Comparison of ENCODE assay signal across 15 cellular contexts in genomic region chr13:105774739-105775460, GRCh38.
DNase-seq lines count a peak whose midpoint lies in the region; ATAC-seq and TF ChIP-seq lines count a peak whose summit lies in the region.
"Had no signal": no experiment of that assay in that cellular context is flagged by ENCODE, and none has a peak within 500 bp of the region (broad histone marks: within the 10 kb centered on the region; RNA-seq: fewer than 3 reads in every experiment).

No MANE protein-coding gene starts in this region.

- intact Hi-C loops in testis (cut with DNase I; ENCODE audit: low total_unique reads): no loop called here
- intact Hi-C loops in A673 (cut with micrococcal nuclease; ENCODE audit: unreplicated experiment): no loop called here

- H3K27me3 ChIP-seq in mesendoderm (ENCODE audit: insufficient read depth, low read length, poor library complexity) (no peaks in the 10 kb centered on the region), testis (no peaks in the 10 kb centered on the region), A673 (replicated peaks; ENCODE audit: insufficient read depth, low read depth, low read length, poor library complexity) (no peaks in the 10 kb centered on the region)
- H3K27me3 ChIP-seq: sigmoid colon had no signal

- H3K4me1 Mint-ChIP-seq in chondrocyte (ENCODE audit: low read depth): peaks cover 25% of the 10 kb centered on the region
- H3K4me1 Mint-ChIP-seq: activated naive CD4-positive, alpha-beta T cell treated with anti-CD3 and anti-CD28 coated beads, Interleukin-2, amount 10 ng/mL, durations not matched to agents 7 days and 5 days; stimulated activated naive CD8-positive, alpha-beta T cell treated with anti-CD3 and anti-CD28 coated beads, Interleukin-15, amount 100 ng/mL, for 72 hours had no signal

- H3K9ac ChIP-seq in mesendoderm (ENCODE audit: low read length): no peak overlapping the region

- H2BK5ac ChIP-seq in mesendoderm (ENCODE audit: low read length): no peak overlapping the region

- POLR2A ChIA-PET in A673 (lab: Charles Lee; ENCODE audit: low non-redundant PET): no interaction called here

- BruUV-seq in A673 (replicated peaks; lab: Mats Ljungman, UMichigan): no TSS peak

- H3K4me3 ChIP-seq in mesendoderm (ENCODE audit: low read length): no peak overlapping the region
- no peak overlapping the region for H3K4me3 ChIP-seq in testis
- H3K4me3 ChIP-seq in A673 (ENCODE audit: low read depth, low read length, poor library complexity, severe bottlenecking): no peak overlapping the region
- H3K4me3 ChIP-seq: sigmoid colon had no signal

- no peaks in the 10 kb centered on the region for H3K79me2 ChIP-seq in mesendoderm (ENCODE audit: control insufficient read depth, insufficient read depth, low read length)

- CTCF ChIA-PET in A673 (lab: Charles Lee): no interaction called here

- H4K8ac ChIP-seq in mesendoderm (ENCODE audit: low read depth, low read length): no peak overlapping the region

- ATAC-seq in GM18505 (IDR thresholded peaks at IDR 0.05; ENCODE audit: unreplicated experiment): no peak
- ATAC-seq: stimulated activated naive CD8-positive, alpha-beta T cell treated with anti-CD3 and anti-CD28 coated beads, Interleukin-15, amount 100 ng/mL, for 72 hours had no signal

- H2BK15ac ChIP-seq in mesendoderm (replicated peaks; ENCODE audit: low read depth): no peak overlapping the region

- TF ChIP-seq CTCF in chondrocyte (IDR thresholded peaks at IDR 0.05) (no peak), testis (IDR thresholded peaks at IDR 0.05) (no peak), A673 (conservative IDR thresholded peaks at IDR 0.05; ENCODE audit: low read depth, low read length) (no peak)

- H3K27ac ChIP-seq in mesendoderm (ENCODE audit: low read depth, low read length) (no peak overlapping the region), testis (no peak overlapping the region), A673 (ENCODE audit: low read depth, low read length, poor library complexity, severe bottlenecking) (no peak overlapping the region)
- H3K27ac ChIP-seq: RWPE1, sigmoid colon had no signal

- no CpG with 5 or more reads among the region's 7 CpGs for WGBS in mesendoderm (ENCODE audit: extremely low coverage, insufficient coverage, low lambda C conversion rate)
- WGBS in testis, 2 donors: 66 to 75% methylated on average over 7 of the region's 7 CpGs

- H3K4me3 Mint-ChIP-seq in chondrocyte (ENCODE audit: unreplicated experiment): no peak overlapping the region
- H3K4me3 Mint-ChIP-seq: activated naive CD4-positive, alpha-beta T cell treated with anti-CD3 and anti-CD28 coated beads, Interleukin-2, amount 10 ng/mL, durations not matched to agents 7 days and 5 days; stimulated activated naive CD8-positive, alpha-beta T cell treated with anti-CD3 and anti-CD28 coated beads, Interleukin-15, amount 100 ng/mL, for 72 hours had no signal

- H3K9me3 Mint-ChIP-seq in chondrocyte (ENCODE audit: low read depth): no peaks in the 10 kb centered on the region
- H3K9me3 Mint-ChIP-seq: activated naive CD4-positive, alpha-beta T cell treated with anti-CD3 and anti-CD28 coated beads, Interleukin-2, amount 10 ng/mL, durations not matched to agents 7 days and 5 days; stimulated activated naive CD8-positive, alpha-beta T cell treated with anti-CD3 and anti-CD28 coated beads, Interleukin-15, amount 100 ng/mL, for 72 hours had no signal

- H3K36me3 Mint-ChIP-seq in chondrocyte (ENCODE audit: low read depth): peaks cover under 1% of the 10 kb centered on the region
- H3K36me3 Mint-ChIP-seq: activated naive CD4-positive, alpha-beta T cell treated with anti-CD3 and anti-CD28 coated beads, Interleukin-2, amount 10 ng/mL, durations not matched to agents 7 days and 5 days had no signal

- H3K23ac ChIP-seq in mesendoderm (ENCODE audit: low read length): no peak overlapping the region

- no peak overlapping the region for H3K4me2 ChIP-seq in mesendoderm (ENCODE audit: low read length)

- H3K27ac Mint-ChIP-seq in chondrocyte (ENCODE audit: unreplicated experiment): peak overlapping the region; percentile 47
- H3K27ac Mint-ChIP-seq: activated naive CD4-positive, alpha-beta T cell treated with anti-CD3 and anti-CD28 coated beads, Interleukin-2, amount 10 ng/mL, durations not matched to agents 7 days and 5 days; stimulated activated naive CD8-positive, alpha-beta T cell treated with anti-CD3 and anti-CD28 coated beads, Interleukin-15, amount 100 ng/mL, for 72 hours had no signal

- H3K4ac ChIP-seq in mesendoderm (ENCODE audit: low read depth, low read length): no peak overlapping the region

- H3K36me3 ChIP-seq in mesendoderm (ENCODE audit: control insufficient read depth, insufficient read depth, low read length) (no peaks in the 10 kb centered on the region), testis (ENCODE audit: low read depth, missing control alignments) (no peaks in the 10 kb centered on the region), A673 (ENCODE audit: insufficient read depth, low read length, poor library complexity, severe bottlenecking) (no peaks in the 10 kb centered on the region)
- H3K36me3 ChIP-seq: sigmoid colon had no signal

- H2BK120ac ChIP-seq in mesendoderm (ENCODE audit: low read depth, low read length): no peak overlapping the region

- no peak overlapping the region for H3K56ac ChIP-seq in mesendoderm (ENCODE audit: low read length)

- H3K27me3 Mint-ChIP-seq in chondrocyte (ENCODE audit: low read depth): no peaks in the 10 kb centered on the region
- H3K27me3 Mint-ChIP-seq: activated naive CD4-positive, alpha-beta T cell treated with anti-CD3 and anti-CD28 coated beads, Interleukin-2, amount 10 ng/mL, durations not matched to agents 7 days and 5 days had no signal

- no peak overlapping the region for H2AK5ac ChIP-seq in mesendoderm (ENCODE audit: low read length)

- H3K9me3 ChIP-seq in testis: no peaks in the 10 kb centered on the region
- no peaks in the 10 kb centered on the region for H3K9me3 ChIP-seq in A673 (ENCODE audit: low read depth, low read length, poor library complexity, severe bottlenecking)
- H3K9me3 ChIP-seq: sigmoid colon had no signal

- no peaks in the 10 kb centered on the region for H3K79me1 ChIP-seq in mesendoderm (ENCODE audit: low read length)

- DNase-seq in ELF-1 (ENCODE audit: low read depth, low spot score): peak; percentile 14
- peak; percentile 77 for DNase-seq in NCI-H82 treated with DMSO at 0.1 percent for 48 hours (lab: John Stamatoyannopoulos, UW; ENCODE audit: unreplicated experiment)
- no peak for DNase-seq in chondrocyte (ENCODE audit: low spot score)
- DNase-seq in mesendoderm: peak; percentile 57
- no peak for DNase-seq in NCI-H524 treated with DMSO at 0.1 percent for 48 hours (lab: John Stamatoyannopoulos, UW)
- no peak for DNase-seq in testis
- no peak for DNase-seq in A673 (ENCODE audit: low spot score)
- DNase-seq: activated naive CD4-positive, alpha-beta T cell treated with anti-CD3 and anti-CD28 coated beads, Interleukin-2, amount 10 ng/mL, durations not matched to agents 7 days and 5 days; AML-193; NCI-H226; sigmoid colon; stimulated activated naive CD8-positive, alpha-beta T cell treated with anti-CD3 and anti-CD28 coated beads, Interleukin-15, amount 100 ng/mL, for 72 hours; T-helper 9 cell had no signal

- no peak overlapping the region for H3K18ac ChIP-seq in mesendoderm (ENCODE audit: low read length)

- TF ChIP-seq POLR2A in GM18505 (IDR thresholded peaks at IDR 0.05; ENCODE audit: borderline replicate concordance, extremely low read depth, insufficient read depth, insufficient read length) (no peak), testis (IDR thresholded peaks at IDR 0.05) (no peak)

- no peak overlapping the region for H4K5ac ChIP-seq in mesendoderm (ENCODE audit: low read length)

- H3K4me1 ChIP-seq in mesendoderm (ENCODE audit: control insufficient read depth, low read depth, low read length): peaks cover 6% of the 10 kb centered on the region
- no peaks in the 10 kb centered on the region for H3K4me1 ChIP-seq in testis
- H3K4me1 ChIP-seq in A673 (ENCODE audit: insufficient read depth, low read length, poor library complexity, severe bottlenecking): no peaks in the 10 kb centered on the region

Comparison
In these comparisons a context has a peak if more than half of its experiments do, and no peak if none do; other contexts are left out.
1. DNase-seq: peak in ELF-1 (single experiment), NCI-H82 treated with DMSO at 0.1 percent for 48 hours (single experiment) and mesendoderm (single experiment); none in chondrocyte (single experiment), NCI-H524 treated with DMSO at 0.1 percent for 48 hours (single experiment), testis (single experiment) and A673 (single experiment).